Comparison of ENCODE assay signal across 19 cellular contexts in the genomic region with DNA sequence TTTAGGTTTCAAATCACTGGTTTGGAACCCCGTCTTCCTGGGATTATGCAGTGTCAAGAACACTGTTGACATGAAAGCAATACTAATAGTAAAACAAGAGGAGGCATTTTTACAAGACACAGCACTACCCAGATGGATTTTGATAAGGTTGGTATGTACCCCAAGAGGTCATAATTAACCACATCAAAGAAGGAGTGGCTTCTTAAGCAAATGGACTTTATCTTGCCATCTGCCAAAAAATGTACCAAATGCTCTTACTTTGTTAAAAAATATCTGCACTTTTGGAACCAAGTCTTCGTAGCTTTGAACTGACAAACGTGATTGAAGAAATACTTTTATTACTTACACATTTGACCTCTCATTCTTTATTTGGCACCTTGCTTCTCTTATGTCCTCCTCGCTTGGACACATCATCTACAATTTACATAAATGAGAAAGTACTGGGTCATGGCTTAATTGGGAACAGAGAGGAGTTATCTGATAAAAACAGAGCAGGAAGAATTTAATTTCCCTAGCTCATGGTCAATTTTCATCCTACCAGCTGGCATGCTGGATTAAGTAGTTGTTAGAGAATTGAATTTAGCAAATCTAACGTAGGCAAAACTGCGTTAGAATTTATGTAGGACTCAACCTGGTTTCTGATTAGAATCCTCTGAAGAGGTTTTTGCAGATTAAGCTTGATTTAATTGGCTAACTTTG. TPM values are rescaled to one million over a fixed set of nuclear protein-coding genes. Genes with fewer than 3 reads are reported as not detected.
A peak's percentile ranks its signal among the peaks of the same experiment; 100 is the strongest.
DNase-seq lines count a peak whose midpoint lies in the region; ATAC-seq and TF ChIP-seq lines count a peak whose summit lies in the region.
"Had no signal": no experiment of that assay in that cellular context is flagged by ENCODE, and none has a peak within 500 bp of the region (broad histone marks: within the 10 kb centered on the region; RNA-seq: fewer than 3 reads in every experiment).

No MANE protein-coding gene starts in this region.

- intact Hi-C loops in testis (cut with DNase I; ENCODE audit: low total_unique reads), result no loop called here

- no peaks in the 10 kb centered on the region for H3K36me3 ChIP-seq in testis (ENCODE audit: low read depth, missing control alignments)
- H3K36me3 ChIP-seq: Peyer's patch, SJCRH30 had no signal

- no peaks in the 10 kb centered on the region for H3K4me1 ChIP-seq in testis
- H3K4me1 ChIP-seq: Peyer's patch, SJCRH30 had no signal

- DNase-seq in EL (peak; percentile 1), M059J (ENCODE audit: low read depth) (peak; percentile 83), amniotic epithelial cell (ENCODE audit: low read depth) (peak; percentile 5), amniotic stem cell (lab: John Stamatoyannopoulos, UW) (no peak), testis (no peak), retina (no peak)
- DNase-seq: C1 segment of cervical spinal cord; CD8-positive, alpha-beta T cell; GF-D8; GOT3; HCEC 1CT; NCI-H1694; NCI-H2081 treated with DMSO at 0.1 percent for 48 hours; NCI-H446 treated with DMSO at 0.1 percent for 48 hours; NCI-H69; NK-92 treated with Interleukin-12 subunit alpha and Interleukin-12 subunit beta, amount 100 ng/mL, for 24 hours; Peyer's patch; SJCRH30 had no signal

- no peak overlapping the region for H3K27ac ChIP-seq in testis
- H3K27ac ChIP-seq: Peyer's patch, SJCRH30 had no signal

- no peak for ATAC-seq in HG02973 (IDR thresholded peaks at IDR 0.05; ENCODE audit: unreplicated experiment)
- ATAC-seq: CD8-positive, alpha-beta T cell had no signal

- H3K4me3 ChIP-seq in testis, result no peak overlapping the region
- H3K4me3 ChIP-seq: Peyer's patch, SJCRH30 had no signal

- WGBS in testis, 2 donors, result 75 to 77% methylated on average over 6 of the region's 6 CpGs

- no peak for TF ChIP-seq POLR2A in testis (IDR thresholded peaks at IDR 0.05)

- no peak for TF ChIP-seq CTCF in testis (IDR thresholded peaks at IDR 0.05)

- no peaks in the 10 kb centered on the region for H3K27me3 ChIP-seq in testis
- H3K27me3 ChIP-seq: Peyer's patch, SJCRH30 had no signal

- no peaks in the 10 kb centered on the region for H3K9me3 ChIP-seq in testis
- H3K9me3 ChIP-seq: Peyer's patch, SJCRH30 had no signal

RNA-seq across cellular contexts. Expression of gene PRICKLE1, which starts 54.5 kb away (rescaled TPM):
- total RNA-seq in M059J (2014; rRNA removed; shearing (Covaris generic)), result 3.9 and 5.1 TPM in 2 replicates
- 10 to 100 TPM in 1 of 2 donors, 1 to 10 TPM in 1; 7.9 to 11.5 TPM for total RNA-seq in testis
- polyA plus RNA-seq in testis (ENCODE audit: insufficient read depth, low read depth, low replicate concordance), result 16.5 TPM

Comparison
In these comparisons a context has a peak if more than half of its experiments do, and no peak if none do; other contexts are left out.
1. DNase-seq: peak in EL (single experiment), M059J (single experiment) and amniotic epithelial cell (single experiment); none in amniotic stem cell (single experiment), testis (single experiment) and retina (single experiment).